Comparison of ENCODE assay signal across 8 cellular contexts in genomic region chr14:60648169-60648933, GRCh38. TPM values are rescaled to one million over a fixed set of nuclear protein-coding genes. Genes with fewer than 3 reads are reported as not detected.
DNase-seq lines count a peak whose midpoint lies in the region; ATAC-seq, FAIRE-seq and TF ChIP-seq lines count a peak whose summit lies in the region.

No MANE protein-coding gene starts in this region.

- no peak overlapping the region for H2BK5ac ChIP-seq in H9 (ENCODE audit: insufficient read length, low read length)

- H3K9ac ChIP-seq in H9 (ENCODE audit: extremely low read depth, insufficient read length, low read length): no peak overlapping the region

- no peaks in the 10 kb centered on the region for H3K79me2 ChIP-seq in H9 (ENCODE audit: insufficient read depth, low read length)

- H3K27me3 ChIP-seq in H9 (ENCODE audit: insufficient read depth, low read length) (peaks cover 75% of the 10 kb centered on the region), lower lobe of right lung (ENCODE audit: low read depth) (peaks cover 99% of the 10 kb centered on the region)

- no peak overlapping the region for H2AFZ ChIP-seq in H9 (ENCODE audit: low read length)

- no peak overlapping the region for H3K14ac ChIP-seq in H9 (ENCODE audit: insufficient read depth, low read length)

- H3K9me3 ChIP-seq in H9 (ENCODE audit: control insufficient read depth, low read depth, low read length) (no peaks in the 10 kb centered on the region), lower lobe of right lung (no peaks in the 10 kb centered on the region)

- peaks cover 2% of the 10 kb centered on the region for H4K20me1 ChIP-seq in H9 (ENCODE audit: control insufficient read depth, insufficient read depth, insufficient read length)

- no peak overlapping the region for H3K56ac ChIP-seq in H9 (ENCODE audit: insufficient read length, low read depth, low read length)

- H4K5ac ChIP-seq in H9 (ENCODE audit: insufficient read length, low read depth, low read length): no peak overlapping the region

- no peak overlapping the region for H2AK5ac ChIP-seq in H9 (ENCODE audit: insufficient read length, low read length)

- no peaks in the 10 kb centered on the region for H3K79me1 ChIP-seq in H9 (ENCODE audit: insufficient read depth, low read depth, low read length, poor library complexity, severe bottlenecking)

- no peak overlapping the region for H3K23ac ChIP-seq in H9 (ENCODE audit: insufficient read length, low read depth, low read length)

- no peaks in the 10 kb centered on the region for H3K36me3 ChIP-seq in lower lobe of right lung

- no peak overlapping the region for H2BK120ac ChIP-seq in H9 (ENCODE audit: low read depth, low read length, poor library complexity, severe bottlenecking)

- no peak overlapping the region for H4K91ac ChIP-seq in H9 (ENCODE audit: insufficient read length, low read depth, low read length)

- no peaks in the 10 kb centered on the region for H3K36me3 Mint-ChIP-seq in H9 (ENCODE audit: insufficient read depth in 1 of 3, low read depth in 3 of 3)

- no peak overlapping the region for H3K18ac ChIP-seq in H9 (ENCODE audit: insufficient read length, low read depth, low read length)

- H3K27ac ChIP-seq in H9 (ENCODE audit: insufficient read length, low read depth, low read length) (no peak overlapping the region), lower lobe of right lung (no peak overlapping the region)

- peak; percentile 36 for DNase-seq in ACHN
- DNase-seq in H9: peak; percentile 36
- peak; percentile 29 for DNase-seq in astrocyte of the hippocampus (ENCODE audit: low read depth, low spot score)
- DNase-seq in lower lobe of right lung: peak; percentile 45
- no peak for DNase-seq in GM12892 (ENCODE audit: insufficient read length)
- no peak for DNase-seq in NOMO-1 treated with dmso at 0.1 percent for 144 hours (lab: John Stamatoyannopoulos, UW; ENCODE audit: unreplicated experiment)
- DNase-seq in NCI-H187 treated with DMSO at 0.1 percent for 48 hours (lab: John Stamatoyannopoulos, UW): no peak

- peaks cover 39 to 75% of the 10 kb centered on the region in 2 experiments for H3K4me1 Mint-ChIP-seq in H9

- peak; percentile 24 to 35 for ATAC-seq in lower lobe of right lung
- ATAC-seq in GM18909 (IDR thresholded peaks at IDR 0.05; ENCODE audit: poor library complexity, unreplicated experiment): no peak

- peaks cover 100% of the 10 kb centered on the region for H3K27me3 Mint-ChIP-seq in H9 (ENCODE audit: low read depth)

- peak overlapping the region; percentile 54 for H3K4me3 ChIP-seq in lower lobe of right lung

- peak overlapping the region; percentile 69 for H3K4me2 ChIP-seq in H9 (ENCODE audit: insufficient read depth, insufficient read length, low read length)

- in situ Hi-C loops in ACHN (cut with HindIII; ENCODE audit: low pct_ligation_motif_present, low pct_unique_long_range_greater_than_20kb, low sequenced_read_pairs): no loop called here

- peak overlapping the region; percentile 42 to 78 for H3K4me3 Mint-ChIP-seq in H9

- H4K8ac ChIP-seq in H9 (replicated peaks; ENCODE audit: insufficient read length, low read depth, low read length): no peak overlapping the region

- no peak overlapping the region for H3K27ac Mint-ChIP-seq in H9

- no peak overlapping the region for H2BK12ac ChIP-seq in H9 (ENCODE audit: insufficient read length, low read depth, low read length)

- H2BK15ac ChIP-seq in H9 (ENCODE audit: low read depth, low read length): no peak overlapping the region

- no peak overlapping the region for H2BK20ac ChIP-seq in H9 (ENCODE audit: low read depth, low read length, poor library complexity, severe bottlenecking)

- intact Hi-C loops in lower lobe of right lung (cut with DNase I): no loop called here

- H3K9me3 Mint-ChIP-seq in H9: peaks cover 0 to 7% of the 10 kb centered on the region in 2 experiments; a peak in 3 of 5 replicates

- TF ChIP-seq CTCF in H9 (conservative IDR thresholded peaks at IDR 0.05): no peak
- no peak for TF ChIP-seq CTCF in lower lobe of right lung (IDR thresholded peaks at IDR 0.05)

- no peak overlapping the region for H3K4ac ChIP-seq in H9 (ENCODE audit: low read depth, low read length)

- no peak for TF ChIP-seq POLR2A in GM12892 (IDR thresholded peaks at IDR 0.05; ENCODE audit: low read depth, low read length)

- no peak overlapping the region for H3T11ph ChIP-seq in H9 (ENCODE audit: low read length)

- no peak for FAIRE-seq in GM12892 (lab: Jason Lieb, UNC)

- H3K4me1 ChIP-seq in H9 (ENCODE audit: insufficient read depth, low read length): no peaks in the 10 kb centered on the region
- peaks cover 55% of the 10 kb centered on the region for H3K4me1 ChIP-seq in lower lobe of right lung

- peaks cover 13% of the 10 kb centered on the region for H3K23me2 ChIP-seq in H9 (ENCODE audit: insufficient read length, low read depth, low read length, poor library complexity, severe bottlenecking)

- whole genome bisulfite sequencing in H9 (ENCODE audit: extremely low coverage, insufficient read length, low lambda C conversion rate): no CpG with 5 or more reads among the region's 63 CpGs

RNA-seq across cellular contexts. Expression of gene SIX1, which starts 0.9 kb away (rescaled TPM):
- total RNA-seq in H9 (2021) (0.09 and 0.17 TPM in 2 replicates), lower lobe of right lung (2.3 TPM)
- not detected for polyA plus RNA-seq in GM12892 (2012; ENCODE audit: missing spikeins)

Comparison
In these comparisons a context has a peak if more than half of its experiments do, and no peak if none do; other contexts are left out.
1. DNase-seq: peak in ACHN (single experiment), H9 (single experiment), astrocyte of the hippocampus (single experiment) and lower lobe of right lung (single experiment); none in GM12892 (single experiment), NOMO-1 treated with dmso at 0.1 percent for 144 hours (single experiment) and NCI-H187 treated with DMSO at 0.1 percent for 48 hours (single experiment).